16 cellular contexts compared by ENCODE assay signal in the genomic region with DNA sequence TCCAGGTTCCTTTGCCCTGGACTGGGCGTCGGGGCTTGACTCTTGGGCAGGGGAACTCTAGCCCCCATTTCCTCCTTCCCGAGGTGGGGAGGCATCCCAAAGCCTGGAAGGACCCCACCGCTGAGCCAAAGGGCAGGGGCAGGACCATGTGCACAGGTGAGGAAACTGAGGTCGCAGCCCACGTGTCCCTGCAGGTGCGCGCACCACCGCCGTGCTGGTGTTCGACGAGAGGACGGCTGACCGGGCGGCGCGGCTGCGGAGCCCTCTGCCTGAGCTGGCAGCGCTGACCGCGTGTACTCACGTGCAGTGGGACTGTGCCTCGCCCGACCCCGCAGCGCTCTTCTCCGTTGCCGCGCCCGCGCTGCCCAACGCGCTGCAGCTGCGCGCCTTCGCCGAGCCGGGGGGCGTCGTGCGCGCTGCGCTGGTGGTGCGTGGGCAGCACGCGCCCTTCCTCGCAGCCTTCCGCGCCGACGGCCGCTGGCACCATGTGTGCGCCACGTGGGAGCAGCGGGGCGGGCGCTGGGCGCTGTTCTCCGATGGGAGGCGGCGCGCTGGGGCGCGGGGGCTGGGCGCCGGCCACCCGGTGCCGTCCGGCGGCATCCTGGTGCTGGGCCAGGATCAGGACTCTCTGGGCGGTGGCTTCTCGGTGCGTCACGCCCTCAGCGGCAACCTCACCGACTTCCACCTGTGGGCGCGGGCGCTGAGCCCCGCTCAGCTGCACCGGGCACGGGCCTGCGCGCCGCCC. TPM values are rescaled to one million over a fixed set of nuclear protein-coding genes. Genes with fewer than 3 reads are reported as not detected.
A peak's percentile ranks its signal among the peaks of the same experiment; 100 is the strongest.
DNase-seq lines count a peak whose midpoint lies in the region; ATAC-seq and TF ChIP-seq lines count a peak whose summit lies in the region.
"Had no signal": no experiment of that assay in that cellular context is flagged by ENCODE, and none has a peak within 500 bp of the region (broad histone marks: within the 10 kb centered on the region; RNA-seq: fewer than 3 reads in every experiment).

No MANE protein-coding gene starts in this region.

- 55% methylated on average over 77 of the region's 85 CpGs for WGBS in smooth muscle cell (ENCODE audit: low lambda C conversion rate)

- H3K4me2 ChIP-seq in smooth muscle cell: peak overlapping the region; percentile 78

- H3K9me3 ChIP-seq in SK-N-MC (ENCODE audit: low read depth, low read length) (no peaks in the 10 kb centered on the region), smooth muscle cell (replicated peaks; ENCODE audit: low read depth) (no peaks in the 10 kb centered on the region), vagina (no peaks in the 10 kb centered on the region)
- H3K9me3 ChIP-seq: adrenal gland had no signal

- no peaks in the 10 kb centered on the region for H4K20me1 ChIP-seq in smooth muscle cell (ENCODE audit: low read depth)

- H3K4me3 ChIP-seq in SK-N-MC: peak overlapping the region; percentile 54
- H3K4me3 ChIP-seq in iPS-11a (ENCODE audit: low read depth, low read length): peak overlapping the region; percentile 20
- H3K4me3 ChIP-seq in smooth muscle cell: peak overlapping the region; percentile 26
- H3K4me3 ChIP-seq in vagina: peak overlapping the region in 1 of 2 donors; percentile 5

- H3K79me2 ChIP-seq in smooth muscle cell (ENCODE audit: low read depth): no peaks in the 10 kb centered on the region

- H3K36me3 ChIP-seq in SK-N-MC (ENCODE audit: insufficient read depth, low read length): no peaks in the 10 kb centered on the region
- no peaks in the 10 kb centered on the region for H3K36me3 ChIP-seq in smooth muscle cell (ENCODE audit: low read depth)
- no peaks in the 10 kb centered on the region for H3K36me3 ChIP-seq in vagina
- H3K36me3 ChIP-seq: adrenal gland had no signal

- no peak for TF ChIP-seq CTCF in GM20000 (IDR thresholded peaks at IDR 0.05; ENCODE audit: extremely low read depth, missing control alignments)
- no peak for TF ChIP-seq CTCF in smooth muscle cell (IDR thresholded peaks at IDR 0.05; ENCODE audit: borderline replicate concordance, insufficient read depth, poor library complexity, severe bottlenecking)
- no peak for TF ChIP-seq CTCF in vagina (IDR thresholded peaks at IDR 0.05)

- no peak overlapping the region for H3K9ac ChIP-seq in SK-N-MC (ENCODE audit: insufficient read length)
- no peak overlapping the region for H3K9ac ChIP-seq in smooth muscle cell (ENCODE audit: low read depth)

- DNase-seq in GM20000 (ENCODE audit: low spot score) (peak; percentile 31), SK-N-MC (ENCODE audit: low read depth, low spot score) (no peak), smooth muscle cell (lab: John Stamatoyannopoulos, UW; ENCODE audit: unreplicated experiment) (no peak), vagina (ENCODE audit: extremely low spot score in 2 of 2) (no peak), islet precursor cell (no peak)
- DNase-seq: activated CD4-positive, alpha-beta T cell treated with anti-CD3 and anti-CD28 coated beads, Interleukin-2, amount 50 U/mL, for 4 hours; C1 segment of cervical spinal cord; hypothalamus; Karpas-422; NCI-H1417; NCI-H2227 treated with DMSO at 0.1 percent for 48 hours had no signal

- peaks cover 8% of the 10 kb centered on the region for H3K4me1 ChIP-seq in smooth muscle cell (ENCODE audit: low read depth)
- H3K4me1 ChIP-seq in vagina: peaks cover 18% of the 10 kb centered on the region

- H3F3A ChIP-seq in smooth muscle cell (ENCODE audit: low read depth): no peaks in the 10 kb centered on the region

- no peak overlapping the region for H2AFZ ChIP-seq in smooth muscle cell (ENCODE audit: low read depth)

- H3K27ac ChIP-seq in SK-N-MC (no peak overlapping the region), smooth muscle cell (ENCODE audit: low read depth) (no peak overlapping the region), vagina (no peak overlapping the region)
- H3K27ac ChIP-seq: adrenal gland had no signal

- peaks cover 36% of the 10 kb centered on the region for H3K27me3 ChIP-seq in smooth muscle cell (ENCODE audit: low read depth)
- no peaks in the 10 kb centered on the region for H3K27me3 ChIP-seq in vagina

- no peak for TF ChIP-seq POLR2A in vagina (IDR thresholded peaks at IDR 0.05)

- no peak for ATAC-seq in GM18870 (IDR thresholded peaks at IDR 0.05; ENCODE audit: unreplicated experiment)
- ATAC-seq: stimulated activated memory B cell treated with anti-CD40 and anti-IgM and Interleukin-4, amounts not matched to agents 10 μg/mL and 1 μg/mL and 100 μg/mL, for 72 hours had no signal

- intact Hi-C loops in vagina (cut with DNase I): no loop called here

RNA-seq across cellular contexts. Expression of a gene that starts 2.8 kb away (rescaled TPM):
- total RNA-seq in smooth muscle cell (not detected in 2 replicates), vagina (4.2 TPM)
- polyA plus RNA-seq in smooth muscle cell: not detected in 2 replicates
- total RNA-seq: fibroblast of lung had no signal
- polyA plus RNA-seq: fibroblast of lung had no signal

RNA-seq across cellular contexts. Expression of a gene that starts 37.8 kb away (rescaled TPM):
- total RNA-seq in smooth muscle cell: 279 and 302 TPM in 2 replicates
- 246 and 280 TPM in 2 replicates for polyA plus RNA-seq in smooth muscle cell
- 121 TPM for total RNA-seq in vagina

RNA-seq across cellular contexts. Expression of a gene that starts 54.2 kb away (rescaled TPM):
- not detected in 2 replicates for total RNA-seq in smooth muscle cell
- polyA plus RNA-seq in smooth muscle cell: 0.07 TPM in 1 of 2 replicates, not detected in the other
- total RNA-seq in vagina: 1.2 TPM
- total RNA-seq: fibroblast of lung had no signal
- polyA plus RNA-seq: fibroblast of lung had no signal
